In genomic region chr14:21215879-21216251, GRCh38 we compare ENCODE assay signal across 17 cellular contexts. TPM values are rescaled to one million over a fixed set of nuclear protein-coding genes. Genes with fewer than 3 reads are reported as not detected.
DNase-seq lines count a peak whose midpoint lies in the region; ATAC-seq and TF ChIP-seq lines count a peak whose summit lies in the region.
"Had no signal": no experiment of that assay in that cellular context is flagged by ENCODE, and none has a peak within 500 bp of the region (broad histone marks: within the 10 kb centered on the region; RNA-seq: fewer than 3 reads in every experiment).

No MANE protein-coding gene starts in this region.

- no peak overlapping the region for H3K9ac ChIP-seq in smooth muscle cell (ENCODE audit: low read depth)

- H4K20me1 ChIP-seq in smooth muscle cell (ENCODE audit: low read depth) = peaks cover 99% of the 10 kb centered on the region

- no peak for TF ChIP-seq POLR2A in lower leg skin (IDR thresholded peaks at IDR 0.05)

- no peaks in the 10 kb centered on the region for H3K9me3 Mint-ChIP-seq in activated naive CD4-positive, alpha-beta T cell treated with anti-CD3 and anti-CD28 coated beads for 36 hours
- H3K9me3 Mint-ChIP-seq in WTC11 = no peaks in the 10 kb centered on the region

- H3K4me3 Mint-ChIP-seq in activated naive CD4-positive, alpha-beta T cell treated with anti-CD3 and anti-CD28 coated beads for 36 hours = peak overlapping the region; percentile 37
- H3K4me3 Mint-ChIP-seq in WTC11 = no peak overlapping the region

- H3K4me1 ChIP-seq in effector memory CD4-positive, alpha-beta T cell (ENCODE audit: control insufficient read depth, insufficient read depth, low read length, poor library complexity, severe bottlenecking) = peaks cover 30% of the 10 kb centered on the region
- peaks cover 10% of the 10 kb centered on the region for H3K4me1 ChIP-seq in smooth muscle cell (ENCODE audit: low read depth)

- no peak overlapping the region for H3K4me3 ChIP-seq in effector memory CD4-positive, alpha-beta T cell (ENCODE audit: insufficient read depth, low read depth, low read length, poor library complexity, severe bottlenecking)
- H3K4me3 ChIP-seq in smooth muscle cell (no peak overlapping the region), H7 (ENCODE audit: insufficient read depth, low read depth, low read length) (no peak overlapping the region), lower leg skin (ENCODE audit: low read depth, poor library complexity, severe bottlenecking) (no peak overlapping the region)
- H3K4me3 ChIP-seq: heart right ventricle, right atrium auricular region had no signal

- no peak for TF ChIP-seq CTCF in WTC11 (IDR thresholded peaks at IDR 0.05)
- TF ChIP-seq CTCF in smooth muscle cell (IDR thresholded peaks at IDR 0.05; ENCODE audit: borderline replicate concordance, insufficient read depth, poor library complexity, severe bottlenecking) = no peak
- TF ChIP-seq CTCF in lower leg skin (IDR thresholded peaks at IDR 0.05) = no peak

- H3K79me2 ChIP-seq in smooth muscle cell (ENCODE audit: low read depth) = peaks cover 95% of the 10 kb centered on the region

- ATAC-seq in WTC11 = no peak
- ATAC-seq: heart right ventricle had no signal

- no peaks in the 10 kb centered on the region for H3K9me3 ChIP-seq in effector memory CD4-positive, alpha-beta T cell (ENCODE audit: control insufficient read depth, low read length)
- H3K9me3 ChIP-seq in smooth muscle cell (replicated peaks; ENCODE audit: low read depth) = no peaks in the 10 kb centered on the region
- H3K9me3 ChIP-seq: heart right ventricle, right atrium auricular region had no signal

- WGBS in smooth muscle cell (ENCODE audit: low lambda C conversion rate) = 96% methylated on average over 4 of the region's 4 CpGs
- 73 to 83% methylated on average over 4 of the region's 4 CpGs for WGBS in lower leg skin, 2 donors

- H3F3A ChIP-seq in smooth muscle cell (ENCODE audit: low read depth) = peaks cover 66% of the 10 kb centered on the region

- no peaks in the 10 kb centered on the region for H3K27me3 Mint-ChIP-seq in activated naive CD4-positive, alpha-beta T cell treated with anti-CD3 and anti-CD28 coated beads for 36 hours (ENCODE audit: low read depth)
- no peaks in the 10 kb centered on the region for H3K27me3 Mint-ChIP-seq in WTC11 (ENCODE audit: low read depth)

- H3K27me3 ChIP-seq in effector memory CD4-positive, alpha-beta T cell (replicated peaks; ENCODE audit: control insufficient read depth, insufficient read depth, low read length, poor library complexity, severe bottlenecking) = no peaks in the 10 kb centered on the region
- H3K27me3 ChIP-seq in smooth muscle cell (ENCODE audit: low read depth) (no peaks in the 10 kb centered on the region), H7 (ENCODE audit: control insufficient read depth, insufficient read depth, low read length) (no peaks in the 10 kb centered on the region)
- H3K27me3 ChIP-seq: heart right ventricle, right atrium auricular region had no signal

- H3K27ac Mint-ChIP-seq in activated naive CD4-positive, alpha-beta T cell treated with anti-CD3 and anti-CD28 coated beads for 36 hours = peak overlapping the region; percentile 85
- peak overlapping the region; percentile 79 for H3K27ac Mint-ChIP-seq in WTC11

- H3K36me3 Mint-ChIP-seq in activated naive CD4-positive, alpha-beta T cell treated with anti-CD3 and anti-CD28 coated beads for 36 hours (ENCODE audit: low read depth) = peaks cover 70% of the 10 kb centered on the region
- peaks cover 78% of the 10 kb centered on the region for H3K36me3 Mint-ChIP-seq in WTC11

- H3K4me1 Mint-ChIP-seq in activated naive CD4-positive, alpha-beta T cell treated with anti-CD3 and anti-CD28 coated beads for 36 hours (ENCODE audit: low read depth) = peaks cover 71% of the 10 kb centered on the region
- H3K4me1 Mint-ChIP-seq in WTC11 = peaks cover 50% of the 10 kb centered on the region

- no peak overlapping the region for H2AFZ ChIP-seq in smooth muscle cell (ENCODE audit: low read depth)

- H3K36me3 ChIP-seq in effector memory CD4-positive, alpha-beta T cell (ENCODE audit: control insufficient read depth, insufficient read depth, low read length) = peaks cover 57% of the 10 kb centered on the region
- H3K36me3 ChIP-seq in smooth muscle cell (ENCODE audit: low read depth) (peaks cover 38% of the 10 kb centered on the region), H7 (replicated peaks; ENCODE audit: control insufficient read depth, insufficient read depth, low read length) (peaks cover 25% of the 10 kb centered on the region)

- POLR2A ChIA-PET in WTC11 (lab: Charles Lee) = interaction anchor here (0.7 kb wide), 1 partner anchor 455 kb away, joined by 3 read pairs; no protein-coding TSS in a partner anchor

- peak; percentile 26 for DNase-seq in activated naive CD4-positive, alpha-beta T cell treated with anti-CD3 and anti-CD28 coated beads for 36 hours
- no peak for DNase-seq in activated naive CD4-positive, alpha-beta T cell treated with anti-CD3 and anti-CD28 coated beads, Interleukin-2, amount 50 U/mL, for 16 hours
- DNase-seq in WTC11 (ENCODE audit: low spot score) = no peak
- no peak for DNase-seq in effector memory CD4-positive, alpha-beta T cell
- no peak for DNase-seq in smooth muscle cell (lab: John Stamatoyannopoulos, UW; ENCODE audit: unreplicated experiment)
- no peak for DNase-seq in H7
- no peak for DNase-seq in SIG-M5 treated with dmso at 0.1 percent for 504 hours (lab: John Stamatoyannopoulos, UW; ENCODE audit: unreplicated experiment)
- DNase-seq in lower leg skin (ENCODE audit: low spot score in 2 of 2) = no peak
- DNase-seq: activated CD4-positive, CD25-positive, alpha-beta regulatory T cell treated with anti-CD3 and anti-CD28 coated beads, Interleukin-2, amount 50 U/mL, for 72 hours; activated gamma-delta T cell treated with Interleukin-2 at 50 U/mL for 16 hours; heart right ventricle; Kasumi-1; mesenchymal stem cell; NCI-H1417; NCI-H345; NK-92 treated with Interleukin-12 subunit alpha and Interleukin-12 subunit beta, amount 100 ng/mL, for 24 hours had no signal

- no peak overlapping the region for H3K4me2 ChIP-seq in smooth muscle cell

- CTCF ChIA-PET in activated naive CD4-positive, alpha-beta T cell treated with anti-CD3 and anti-CD28 coated beads for 36 hours (lab: Charles Lee) = interaction anchor here (0.7 to 1.4 kb wide), 4 partner anchors 13 to 177 kb away, joined by 3 to 4 read pairs (median 4); no protein-coding TSS in a partner anchor
- CTCF ChIA-PET in WTC11 (lab: Charles Lee) = no interaction called here

- peak overlapping the region; percentile 1 for H3K27ac ChIP-seq in effector memory CD4-positive, alpha-beta T cell (ENCODE audit: insufficient read depth, low read length, poor library complexity, severe bottlenecking)
- peak overlapping the region; percentile 89 for H3K27ac ChIP-seq in smooth muscle cell (ENCODE audit: low read depth)
- H3K27ac ChIP-seq: right atrium auricular region had no signal

- intact Hi-C loops in activated naive CD4-positive, alpha-beta T cell treated with anti-CD3 and anti-CD28 coated beads for 36 hours (cut with micrococcal nuclease) = no loop called here
- intact Hi-C loops in lower leg skin (cut with DNase I; ENCODE audit: low total_unique reads) = no loop called here

TF ChIP-seq in WTC11, 78 proteins besides CTCF, POLR2A, EP300 and RAD21 (continues in another document):
- TF ChIP-seq NR2C2 (CRISPR knock-in tag; IDR thresholded peaks at IDR 0.05) (no peak), ZNF671 (CRISPR knock-in tag; IDR thresholded peaks at IDR 0.05) (no peak), ZNF121 (CRISPR knock-in tag; IDR thresholded peaks at IDR 0.05) (no peak), ZBTB21 (CRISPR knock-in tag; IDR thresholded peaks at IDR 0.05; ENCODE audit: borderline replicate concordance) (no peak), ATF1 (CRISPR knock-in tag; IDR thresholded peaks at IDR 0.05) (no peak), ZNF423 (CRISPR knock-in tag; IDR thresholded peaks at IDR 0.05) (no peak), CDX4 (CRISPR knock-in tag; IDR thresholded peaks at IDR 0.05; ENCODE audit: borderline replicate concordance) (no peak), TP53 (CRISPR knock-in tag; IDR thresholded peaks at IDR 0.05) (no peak), GABPB1 (CRISPR knock-in tag; IDR thresholded peaks at IDR 0.05) (no peak), NR3C1 (CRISPR knock-in tag; conservative IDR thresholded peaks at IDR 0.05; ENCODE audit: low read depth) (no peak), IRF2 (CRISPR knock-in tag; IDR thresholded peaks at IDR 0.05; ENCODE audit: borderline replicate concordance, low read depth) (no peak), KAT7 (CRISPR knock-in tag; IDR thresholded peaks at IDR 0.05; ENCODE audit: borderline replicate concordance) (no peak)
- TF ChIP-seq, protein P1, sequence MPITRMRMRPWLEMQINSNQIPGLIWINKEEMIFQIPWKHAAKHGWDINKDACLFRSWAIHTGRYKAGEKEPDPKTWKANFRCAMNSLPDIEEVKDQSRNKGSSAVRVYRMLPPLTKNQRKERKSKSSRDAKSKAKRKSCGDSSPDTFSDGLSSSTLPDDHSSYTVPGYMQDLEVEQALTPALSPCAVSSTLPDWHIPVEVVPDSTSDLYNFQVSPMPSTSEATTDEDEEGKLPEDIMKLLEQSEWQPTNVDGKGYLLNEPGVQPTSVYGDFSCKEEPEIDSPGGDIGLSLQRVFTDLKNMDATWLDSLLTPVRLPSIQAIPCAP (CRISPR knock-in tag; IDR thresholded peaks at IDR 0.05) = no peak
- TF ChIP-seq, protein P2, sequence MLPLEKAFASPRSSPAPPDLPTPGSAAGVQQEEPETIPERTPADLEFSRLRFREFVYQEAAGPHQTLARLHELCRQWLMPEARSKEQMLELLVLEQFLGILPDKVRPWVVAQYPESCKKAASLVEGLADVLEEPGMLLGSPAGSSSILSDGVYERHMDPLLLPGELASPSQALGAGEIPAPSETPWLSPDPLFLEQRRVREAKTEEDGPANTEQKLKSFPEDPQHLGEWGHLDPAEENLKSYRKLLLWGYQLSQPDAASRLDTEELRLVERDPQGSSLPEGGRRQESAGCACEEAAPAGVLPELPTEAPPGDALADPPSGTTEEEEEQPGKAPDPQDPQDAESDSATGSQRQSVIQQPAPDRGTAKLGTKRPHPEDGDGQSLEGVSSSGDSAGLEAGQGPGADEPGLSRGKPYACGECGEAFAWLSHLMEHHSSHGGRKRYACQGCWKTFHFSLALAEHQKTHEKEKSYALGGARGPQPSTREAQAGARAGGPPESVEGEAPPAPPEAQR (CRISPR knock-in tag; IDR thresholded peaks at IDR 0.05) = no peak

RNA-seq across cellular contexts. Expression of gene HNRNPC, which starts 53.4 kb away (rescaled TPM):
- total RNA-seq in activated naive CD4-positive, alpha-beta T cell treated with anti-CD3 and anti-CD28 coated beads for 36 hours = 1,000 to 10,000 TPM; 1,252 to 1,377 TPM
- total RNA-seq in WTC11 (2021) = 982 to 1,062 TPM (median 1,056 TPM) in 3 replicates
- total RNA-seq in smooth muscle cell = 514 and 606 TPM in 2 replicates
- polyA plus RNA-seq in smooth muscle cell = 408 TPM in 2 replicates
- total RNA-seq in H7 (2014; rRNA removed; shearing (Covaris generic)) = 1,394 and 2,138 TPM in 2 replicates
- 100 to 1,000 TPM; 312 to 425 (median 376) TPM for total RNA-seq in lower leg skin
